ENCODE assay signal across 16 cellular contexts in the genomic region with DNA sequence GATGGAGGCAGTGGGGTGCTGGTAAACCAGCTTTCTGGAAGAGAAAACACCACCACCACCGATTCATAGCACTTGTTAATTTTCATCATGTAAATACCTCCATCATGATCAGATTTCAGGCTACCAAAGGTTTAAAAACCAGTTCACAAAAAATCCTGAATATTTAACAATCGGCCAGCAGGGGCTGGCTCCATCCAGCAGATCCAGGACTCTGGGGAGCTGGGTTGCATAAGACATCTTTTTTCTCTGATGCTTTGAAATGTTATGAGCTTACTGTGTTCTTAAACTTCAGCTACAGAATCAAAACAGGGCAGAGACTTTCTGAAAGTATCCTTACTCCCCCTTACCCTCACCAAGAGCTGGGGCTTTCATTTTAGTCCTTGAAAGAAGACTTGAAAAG. TPM values are rescaled to one million over a fixed set of nuclear protein-coding genes. Genes with fewer than 3 reads are reported as not detected.
A peak's percentile ranks its signal among the peaks of the same experiment; 100 is the strongest.
DNase-seq lines count a peak whose midpoint lies in the region; ATAC-seq and TF ChIP-seq lines count a peak whose summit lies in the region.
"Had no signal": no experiment of that assay in that cellular context is flagged by ENCODE, and none has a peak within 500 bp of the region (broad histone marks: within the 10 kb centered on the region; RNA-seq: fewer than 3 reads in every experiment).

No MANE protein-coding gene starts in this region.

- no peak overlapping the region for H3K9ac ChIP-seq in liver (ENCODE audit: low read depth in 1 of 2, low read length in 2 of 2)
- H3K9ac ChIP-seq: BLaER1 had no signal

- peak in 1 of 2 donors; percentile 47 for TF ChIP-seq RAD21 in liver (IDR thresholded peaks at IDR 0.05)

- H3K9me3 ChIP-seq in liver (ENCODE audit: control insufficient read depth in 4 of 4, low read length in 3 of 4) = no peaks in the 10 kb centered on the region
- H3K9me3 ChIP-seq: ascending aorta, BLaER1, SJSA1 had no signal

- in situ Hi-C loops in astrocyte of the spinal cord (cut with HindIII; ENCODE audit: low sequenced_read_pairs) = no loop called here

- ATAC-seq in stimulated activated naive CD8-positive, alpha-beta T cell treated with anti-CD3 and anti-CD28 coated beads, Interleukin-15, Interleukin-2, amounts not matched to agents 100 U/mL and 50 U/mL, for 24 hours = no peak
- ATAC-seq: activated CD8-positive, alpha-beta T cell treated with anti-CD3 and anti-CD28 coated beads for 36 hours; naive thymus-derived CD4-positive, alpha-beta T cell had no signal

- no peaks in the 10 kb centered on the region for H3K4me1 ChIP-seq in liver (ENCODE audit: control insufficient read depth in 4 of 4, insufficient read depth in 4 of 4, low read length in 3 of 4)
- H3K4me1 ChIP-seq: BLaER1, SJSA1 had no signal

- DNase-seq in AG10803 (ENCODE audit: low read depth) (peak; percentile 21), astrocyte of the spinal cord (ENCODE audit: low read depth, low spot score) (no peak), NCI-H1417 (lab: John Stamatoyannopoulos, UW) (no peak), NCI-H1694 treated with DMSO at 0.1 percent for 48 hours (lab: John Stamatoyannopoulos, UW) (no peak)
- no peak for DNase-seq in stimulated activated naive CD8-positive, alpha-beta T cell treated with anti-CD3 and anti-CD28 coated beads, Interleukin-15, Interleukin-2, amounts not matched to agents 100 U/mL and 50 U/mL, for 24 hours
- DNase-seq: activated CD8-positive, alpha-beta T cell treated with anti-CD3 and anti-CD28 coated beads for 36 hours; activated effector memory CD4-positive, alpha-beta T cell treated with Interleukin-2 at 50 U/mL for 16 hours; DMS79 treated with DMSO at 0.1 percent for 48 hours; left cardiac atrium; naive thymus-derived CD4-positive, alpha-beta T cell; retina; stimulated activated CD4-positive, alpha-beta T cell treated with anti-CD3 and anti-CD28 coated beads, Interleukin-2, amount 100 ng/mL, for 48 hours had no signal

- no peaks in the 10 kb centered on the region for H3K27me3 ChIP-seq in liver (ENCODE audit: control insufficient read depth in 4 of 4, insufficient read depth in 4 of 4, low read length in 3 of 4)
- H3K27me3 ChIP-seq: ascending aorta, BLaER1, SJSA1 had no signal

- H3K36me3 ChIP-seq in liver (ENCODE audit: control insufficient read depth in 4 of 4, insufficient read depth in 3 of 4, low read depth in 1 of 4, low read length in 3 of 4) = peaks cover 0 to 7% (median 2%) of the 10 kb centered on the region in 4 donors
- H3K36me3 ChIP-seq: ascending aorta, SJSA1 had no signal

- TF ChIP-seq CTCF in AG10803 (conservative IDR thresholded peaks at IDR 0.05; ENCODE audit: low read length) (peak; percentile 40; the same call in 1 of the 2 replicates), astrocyte of the spinal cord (IDR thresholded peaks at IDR 0.05; ENCODE audit: low read depth, low read length) (peak; percentile 17), liver (IDR thresholded peaks at IDR 0.05; ENCODE audit: low read depth, low read length, missing input control) (peak; percentile 6)

- H3K4me3 ChIP-seq in AG10803 (ENCODE audit: low read length) (no peak overlapping the region), astrocyte of the spinal cord (ENCODE audit: low read depth, low read length) (no peak overlapping the region), liver (ENCODE audit: low read depth in 1 of 3, low read length in 3 of 3) (no peak overlapping the region)
- H3K4me3 ChIP-seq: ascending aorta, BLaER1, SJSA1 had no signal

- 66% methylated on average over 2 of the region's 2 CpGs for WGBS in liver

- no peak overlapping the region for H3K27ac ChIP-seq in liver (ENCODE audit: low read depth in 1 of 2, low read length in 2 of 2)
- H3K27ac ChIP-seq: BLaER1, SJSA1 had no signal

TF ChIP-seq in liver, 16 proteins besides CTCF, POLR2A, EP300 and RAD21:
- TF ChIP-seq, protein P1, sequence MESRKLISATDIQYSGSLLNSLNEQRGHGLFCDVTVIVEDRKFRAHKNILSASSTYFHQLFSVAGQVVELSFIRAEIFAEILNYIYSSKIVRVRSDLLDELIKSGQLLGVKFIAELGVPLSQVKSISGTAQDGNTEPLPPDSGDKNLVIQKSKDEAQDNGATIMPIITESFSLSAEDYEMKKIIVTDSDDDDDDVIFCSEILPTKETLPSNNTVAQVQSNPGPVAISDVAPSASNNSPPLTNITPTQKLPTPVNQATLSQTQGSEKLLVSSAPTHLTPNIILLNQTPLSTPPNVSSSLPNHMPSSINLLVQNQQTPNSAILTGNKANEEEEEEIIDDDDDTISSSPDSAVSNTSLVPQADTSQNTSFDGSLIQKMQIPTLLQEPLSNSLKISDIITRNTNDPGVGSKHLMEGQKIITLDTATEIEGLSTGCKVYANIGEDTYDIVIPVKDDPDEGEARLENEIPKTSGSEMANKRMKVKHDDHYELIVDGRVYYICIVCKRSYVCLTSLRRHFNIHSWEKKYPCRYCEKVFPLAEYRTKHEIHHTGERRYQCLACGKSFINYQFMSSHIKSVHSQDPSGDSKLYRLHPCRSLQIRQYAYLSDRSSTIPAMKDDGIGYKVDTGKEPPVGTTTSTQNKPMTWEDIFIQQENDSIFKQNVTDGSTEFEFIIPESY (IDR thresholded peaks at IDR 0.05) = no peak
- TF ChIP-seq RXRA (IDR thresholded peaks at IDR 0.05) (no peak), SP1 (IDR thresholded peaks at IDR 0.05) (no peak), YY1 (IDR thresholded peaks at IDR 0.05) (no peak), HNF4A (conservative IDR thresholded peaks at IDR 0.05) (no peak), EGR1 (IDR thresholded peaks at IDR 0.05; ENCODE audit: low read depth in 2 of 2) (no peak), GABPA (IDR thresholded peaks at IDR 0.05 in 1 of 2, conservative IDR thresholded peaks at IDR 0.05 in 1 of 2) (no peak), HNF4G (IDR thresholded peaks at IDR 0.05) (no peak)
- TF ChIP-seq, protein P2, sequence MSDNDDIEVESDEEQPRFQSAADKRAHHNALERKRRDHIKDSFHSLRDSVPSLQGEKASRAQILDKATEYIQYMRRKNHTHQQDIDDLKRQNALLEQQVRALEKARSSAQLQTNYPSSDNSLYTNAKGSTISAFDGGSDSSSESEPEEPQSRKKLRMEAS (IDR thresholded peaks at IDR 0.05) = no peak
- TF ChIP-seq, protein P3, sequence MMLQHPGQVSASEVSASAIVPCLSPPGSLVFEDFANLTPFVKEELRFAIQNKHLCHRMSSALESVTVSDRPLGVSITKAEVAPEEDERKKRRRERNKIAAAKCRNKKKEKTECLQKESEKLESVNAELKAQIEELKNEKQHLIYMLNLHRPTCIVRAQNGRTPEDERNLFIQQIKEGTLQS (IDR thresholded peaks at IDR 0.05) = no peak

RNA-seq across cellular contexts. Expression of a gene that starts 14.6 kb away (rescaled TPM):
- not detected for total RNA-seq in liver
- polyA plus RNA-seq in liver = under 1 TPM in 1 of 2 donors, not detected in 1; 0.07 TPM
- total RNA-seq: ascending aorta; left cardiac atrium; naive thymus-derived CD4-positive, alpha-beta T cell; SJSA1 had no signal
- polyA plus RNA-seq: naive thymus-derived CD4-positive, alpha-beta T cell had no signal

RNA-seq across cellular contexts. Expression of a gene that starts 22.3 kb away (rescaled TPM):
- 1 to 10 TPM; 1.1 to 3.2 TPM for total RNA-seq in liver
- polyA plus RNA-seq in liver = 1 to 10 TPM; 1.1 to 1.3 TPM

RNA-seq across cellular contexts. Expression of a gene that starts 31.6 kb away (rescaled TPM):
- total RNA-seq in liver = 1 to 10 TPM in 1 of 2 donors, under 1 TPM in 1; 0.50 to 2.3 TPM
- under 1 TPM; 0.31 to 0.81 TPM for polyA plus RNA-seq in liver
- total RNA-seq: ascending aorta, SJSA1 had no signal

RNA-seq across cellular contexts. Expression of a gene that starts 42.3 kb away (rescaled TPM):
- total RNA-seq in liver = 10 to 100 TPM; 11.6 to 11.9 TPM
- polyA plus RNA-seq in liver = 1 to 10 TPM; 5.0 to 9.3 TPM

RNA-seq across cellular contexts. Expression of a gene that starts 42.4 kb away (rescaled TPM):
- 10 to 100 TPM; 12.5 to 16.7 TPM for total RNA-seq in liver
- polyA plus RNA-seq in liver = 10 to 100 TPM; 25.9 to 38.9 TPM
